Comparison of ENCODE assay signal across 8 cellular contexts in genomic region chr9:89318123-89319014, GRCh38. TPM values are rescaled to one million over a fixed set of nuclear protein-coding genes. Genes with fewer than 3 reads are reported as not detected.
DNase-seq lines count a peak whose midpoint lies in the region; ATAC-seq and TF ChIP-seq lines count a peak whose summit lies in the region.

Gene SECISBP2, plus strand, starts transcription at chr9:89318500. Its CDS starts 77 bp downstream, at chr9:89318577.

- H3K4me3 ChIP-seq in CD4-positive, CD25-positive, alpha-beta regulatory T cell (ENCODE audit: low read depth, low read length) = peak within 1 kb of the TSS; percentile 96
- H3K4me3 ChIP-seq in left lung = peak within 1 kb of the TSS; percentile 41 to 59

- H3K36me3 Mint-ChIP-seq in CD4-positive, CD25-positive, alpha-beta regulatory T cell = peaks cover 30% of the 10 kb centered on the region
- H3K36me3 Mint-ChIP-seq in dendritic cell treated with granulocyte-macrophage colony-stimulating factor and Interleukin-4, amounts not matched to agents 40 ng/mL and 50 ng/mL, for 4 days (ENCODE audit: low read depth) = peaks cover 45% of the 10 kb centered on the region

- H3K36me3 ChIP-seq in CD4-positive, CD25-positive, alpha-beta regulatory T cell (ENCODE audit: control insufficient read depth, insufficient read depth, low read length) = peaks cover 13% of the 10 kb centered on the region
- H3K36me3 ChIP-seq in left lung = peaks cover 0 to 14% of the 10 kb centered on the region in 2 donors

- H3K4me1 Mint-ChIP-seq in CD4-positive, CD25-positive, alpha-beta regulatory T cell = peaks cover 37 to 73% (median 54%) of the 10 kb centered on the region in 4 donors
- H3K4me1 Mint-ChIP-seq in dendritic cell treated with granulocyte-macrophage colony-stimulating factor and Interleukin-4, amounts not matched to agents 40 ng/mL and 50 ng/mL, for 4 days (ENCODE audit: low read depth) = peaks cover 50% of the 10 kb centered on the region

- intact Hi-C loops in dendritic cell treated with granulocyte-macrophage colony-stimulating factor and Interleukin-4, amounts not matched to agents 40 ng/mL and 50 ng/mL, for 4 days (cut with micrococcal nuclease) = no loop called here
- intact Hi-C loops in left lung (cut with DNase I) = loop anchor here in 1 of 2 donors (5.0 kb wide), 1 partner anchor 229 kb away; no protein-coding TSS in a partner anchor

- H3K27ac ChIP-seq in CD4-positive, CD25-positive, alpha-beta regulatory T cell (ENCODE audit: insufficient read depth, low read length, poor library complexity, severe bottlenecking) = peak within 1 kb of the TSS; percentile 100
- peak within 1 kb of the TSS; percentile 99 to 100 for H3K27ac ChIP-seq in left lung

- H3K4me1 ChIP-seq in CD4-positive, CD25-positive, alpha-beta regulatory T cell (ENCODE audit: control insufficient read depth, insufficient read depth, low read length, poor library complexity, severe bottlenecking) = peaks cover 54% of the 10 kb centered on the region
- peaks cover 24 to 68% of the 10 kb centered on the region in 2 donors for H3K4me1 ChIP-seq in left lung

- H3K27me3 Mint-ChIP-seq in CD4-positive, CD25-positive, alpha-beta regulatory T cell = no peaks in the 10 kb centered on the region
- H3K27me3 Mint-ChIP-seq in dendritic cell treated with granulocyte-macrophage colony-stimulating factor and Interleukin-4, amounts not matched to agents 40 ng/mL and 50 ng/mL, for 4 days = no peaks in the 10 kb centered on the region

- peak within 1 kb of the TSS; percentile 93 to 95 (median 94) for H3K4me3 Mint-ChIP-seq in CD4-positive, CD25-positive, alpha-beta regulatory T cell
- peak within 1 kb of the TSS; percentile 87 for H3K4me3 Mint-ChIP-seq in dendritic cell treated with granulocyte-macrophage colony-stimulating factor and Interleukin-4, amounts not matched to agents 40 ng/mL and 50 ng/mL, for 4 days

- peak; percentile 87 to 91 for ATAC-seq in CD4-positive, CD25-positive, alpha-beta regulatory T cell (ENCODE audit: low read depth in 2 of 2)
- peak; percentile 87 for ATAC-seq in GM19395 (IDR thresholded peaks at IDR 0.05; ENCODE audit: unreplicated experiment)
- peak; percentile 74 for ATAC-seq in HG03565 (IDR thresholded peaks at IDR 0.05; ENCODE audit: unreplicated experiment)
- peak; percentile 97 for ATAC-seq in left lung

- TF ChIP-seq CTCF in left lung (IDR thresholded peaks at IDR 0.05) = peak; percentile 59 to 60

- H3K27me3 ChIP-seq in CD4-positive, CD25-positive, alpha-beta regulatory T cell (ENCODE audit: control insufficient read depth, insufficient read depth, low read length) = no peaks in the 10 kb centered on the region
- H3K27me3 ChIP-seq in left lung = no peaks in the 10 kb centered on the region

- H3K27ac Mint-ChIP-seq in CD4-positive, CD25-positive, alpha-beta regulatory T cell = peak within 1 kb of the TSS; percentile 98 to 99 (median 99)
- peak within 1 kb of the TSS; percentile 98 for H3K27ac Mint-ChIP-seq in dendritic cell treated with granulocyte-macrophage colony-stimulating factor and Interleukin-4, amounts not matched to agents 40 ng/mL and 50 ng/mL, for 4 days

- H3K9me3 ChIP-seq in CD4-positive, CD25-positive, alpha-beta regulatory T cell (ENCODE audit: control insufficient read depth in 2 of 2, low read length in 2 of 2) = no peaks in the 10 kb centered on the region
- H3K9me3 ChIP-seq in left lung = no peaks in the 10 kb centered on the region

- H3K9me3 Mint-ChIP-seq in CD4-positive, CD25-positive, alpha-beta regulatory T cell = no peaks in the 10 kb centered on the region
- H3K9me3 Mint-ChIP-seq in dendritic cell treated with granulocyte-macrophage colony-stimulating factor and Interleukin-4, amounts not matched to agents 40 ng/mL and 50 ng/mL, for 4 days = no peaks in the 10 kb centered on the region

- DNase-seq in CD4-positive, CD25-positive, alpha-beta regulatory T cell = peak; percentile 87 to 96 (median 95)
- peak; percentile 94 for DNase-seq in NCI-H748 treated with DMSO at 0.1 percent for 48 hours (lab: John Stamatoyannopoulos, UW)
- peak; percentile 91 to 96 for DNase-seq in activated CD4-positive, alpha-beta T cell treated with anti-CD3 and anti-CD28 coated beads, Interleukin-2, amount 50 U/mL, for 24 hours (ENCODE audit: low read depth in 1 of 2, low spot score in 1 of 2)
- peak; percentile 97 to 99 for DNase-seq in left lung
- DNase-seq in stimulated activated CD4-positive, alpha-beta T cell treated with anti-CD3 and anti-CD28 coated beads, Interleukin-2, amount 100 ng/mL, for 48 hours = peak; percentile 93 to 96

RNA-seq across cellular contexts. Expression of gene SECISBP2, which starts in this region (rescaled TPM):
- 129 TPM for total RNA-seq in CD4-positive, CD25-positive, alpha-beta regulatory T cell
- 10 to 100 TPM; 19.2 to 38.3 (median 24.7) TPM for polyA plus RNA-seq in CD4-positive, CD25-positive, alpha-beta regulatory T cell
- total RNA-seq in left lung = 10 to 100 TPM; 31.4 to 51.0 TPM

Comparison
In these comparisons a context has a peak if more than half of its experiments do, and no peak if none do; other contexts are left out.
1. Peak in every context shown above with its lines: DNase-seq, ATAC-seq, H3K4me3 ChIP-seq and H3K27ac ChIP-seq.